In the genomic region with DNA sequence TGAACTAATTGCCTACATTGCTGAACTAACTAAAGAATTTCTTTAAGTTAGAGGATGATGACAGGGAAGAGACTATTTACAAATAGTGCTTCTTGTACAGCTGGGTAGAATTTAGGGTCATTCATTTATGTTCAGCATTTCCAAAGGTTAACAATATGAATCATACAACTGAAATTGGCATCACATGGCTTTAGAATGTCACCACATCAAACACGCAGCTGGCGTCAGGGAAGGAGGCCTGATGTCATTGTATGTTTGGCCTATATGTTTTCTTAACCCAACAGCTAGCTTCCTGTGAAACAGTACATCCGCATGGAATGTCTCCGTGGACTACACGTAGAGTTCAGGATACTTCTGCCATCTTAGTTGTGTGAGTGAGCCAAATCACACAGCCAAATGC, we compare ENCODE assay signal across 17 cellular contexts.
DNase-seq lines count a peak whose midpoint lies in the region; ATAC-seq and TF ChIP-seq lines count a peak whose summit lies in the region.
"Had no signal": no experiment of that assay in that cellular context is flagged by ENCODE, and none has a peak within 500 bp of the region (broad histone marks: within the 10 kb centered on the region; RNA-seq: fewer than 3 reads in every experiment).

No MANE protein-coding gene starts in this region.

- no peak overlapping the region for H2BK15ac ChIP-seq in IMR-90 (ENCODE audit: low read depth, low read length)

- H3K23ac ChIP-seq in IMR-90 (ENCODE audit: low read depth, low read length): no peak overlapping the region

- TF ChIP-seq CTCF in AG04450 (IDR thresholded peaks at IDR 0.05; ENCODE audit: low read depth, low read length): no peak
- TF ChIP-seq CTCF in IMR-90 (conservative IDR thresholded peaks at IDR 0.05; ENCODE audit: low read depth, low read length): no peak

- H4K91ac ChIP-seq in IMR-90 (ENCODE audit: insufficient read depth, low read depth, low read length): no peak overlapping the region

- H4K20me1 ChIP-seq in IMR-90 (ENCODE audit: insufficient read depth, low read length): no peaks in the 10 kb centered on the region

- in situ Hi-C loops in IMR-90 (cut with MboI; ENCODE audit: low sequenced_read_pairs): no loop called here

- BruUV-seq in IMR-90 (replicated peaks; lab: Mats Ljungman, UMichigan): no TSS peak

- TF ChIP-seq POLR2A in IMR-90 (IDR thresholded peaks at IDR 0.05; ENCODE audit: low read depth, low read length): no peak

- no peak for ATAC-seq in IMR-90 (ENCODE audit: low read depth)
- ATAC-seq in HG03432 (IDR thresholded peaks at IDR 0.05; ENCODE audit: unreplicated experiment): no peak
- ATAC-seq: K562 had no signal

- H3K4me2 ChIP-seq in IMR-90 (ENCODE audit: low read depth, low read length): no peak overlapping the region

- peaks cover 5% of the 10 kb centered on the region for H3K9me3 Mint-ChIP-seq in activated naive CD8-positive, alpha-beta T cell treated with anti-CD3 and anti-CD28 coated beads for 36 hours

- no peak overlapping the region for H4K8ac ChIP-seq in IMR-90 (ENCODE audit: low read depth in 2 of 2, low read length in 2 of 2)

- peaks cover 3% of the 10 kb centered on the region; the same call in 1 of the 2 replicates for H3K4me1 ChIP-seq in IMR-90 (ENCODE audit: control insufficient read depth, insufficient read depth, low read length)

- no peak overlapping the region for H3K14ac ChIP-seq in IMR-90 (replicated peaks; ENCODE audit: low read depth, low read length)

- H3K9me3 ChIP-seq in AG04450 (ENCODE audit: control insufficient read depth, insufficient read depth, low read length): no peaks in the 10 kb centered on the region
- H3K9me3 ChIP-seq in IMR-90 (ENCODE audit: control insufficient read depth, insufficient read depth, low read length): no peaks in the 10 kb centered on the region

- H3K4ac ChIP-seq in IMR-90 (ENCODE audit: low read depth, low read length): no peak overlapping the region

- H3K36me3 Mint-ChIP-seq in activated naive CD8-positive, alpha-beta T cell treated with anti-CD3 and anti-CD28 coated beads for 36 hours: peaks cover 9% of the 10 kb centered on the region

- no peak overlapping the region for H2AK5ac ChIP-seq in IMR-90 (ENCODE audit: low read depth, low read length)

- H3K4me3 ChIP-seq in AG04450 (ENCODE audit: low read depth, low read length): no peak overlapping the region
- no peak overlapping the region for H3K4me3 ChIP-seq in IMR-90 (ENCODE audit: insufficient read depth, low read depth, low read length)
- H3K4me3 ChIP-seq: K562 had no signal

- POLR2A ChIA-PET in AG04450 (lab: Yijun Ruan, JAX) (no interaction called here), IMR-90 (lab: Charles Lee; ENCODE audit: unreplicated experiment) (no interaction called here)

- CTCF ChIA-PET in AG04450 (lab: Charles Lee) (no interaction called here), IMR-90 (lab: Yijun Ruan, JAX) (no interaction called here)

- dilution Hi-C loops in IMR-90 (cut with HindIII; ENCODE audit: low sequenced_read_pairs, unreplicated experiment): no loop called here

- peak; percentile 49 for DNase-seq in AG04450 (ENCODE audit: low read depth, low spot score)
- DNase-seq in IMR-90: peak; percentile 61
- peak; percentile 43 for DNase-seq in activated naive CD8-positive, alpha-beta T cell treated with anti-CD3 and anti-CD28 coated beads for 36 hours
- DNase-seq in foreskin melanocyte: peak; percentile 82
- DNase-seq in NCI-H2029 treated with DMSO at 0.1 percent for 48 hours (lab: John Stamatoyannopoulos, UW): no peak
- DNase-seq in NCI-H2227 treated with DMSO at 0.1 percent for 48 hours (lab: John Stamatoyannopoulos, UW): no peak
- DNase-seq in epidermal melanocyte (ENCODE audit: insufficient read length, low spot score): no peak
- DNase-seq: C1 segment of cervical spinal cord; caudate nucleus; DMS53; NCI-H1105 treated with DMSO at 0.1 percent for 48 hours; NCI-H2171 treated with DMSO at 0.1 percent for 48 hours; posterior cingulate gyrus; stimulated activated CD8-positive, alpha-beta memory T cell treated with anti-CD3 and anti-CD28 coated beads, Interleukin-4, amount 100 ng/mL, for 48 hours; trophoblast cell had no signal

- H3K36me3 ChIP-seq in IMR-90 (ENCODE audit: control insufficient read depth, insufficient read depth, low read length): no peaks in the 10 kb centered on the region

- H2AK9ac ChIP-seq in IMR-90 (replicated peaks; ENCODE audit: low read depth, low read length, poor library complexity): no peak overlapping the region

- no peaks in the 10 kb centered on the region for H3K27me3 Mint-ChIP-seq in activated naive CD8-positive, alpha-beta T cell treated with anti-CD3 and anti-CD28 coated beads for 36 hours

- H2AFZ ChIP-seq in IMR-90 (replicated peaks; ENCODE audit: low read length, poor library complexity): no peak overlapping the region

- no peak overlapping the region for H2BK5ac ChIP-seq in IMR-90 (ENCODE audit: low read depth, low read length, poor library complexity, severe bottlenecking)

- intact Hi-C loops in IMR-90 (cut with micrococcal nuclease): no loop called here

- H3K79me1 ChIP-seq in IMR-90 (ENCODE audit: low read depth in 1 of 2, low read length in 2 of 2): no peaks in the 10 kb centered on the region

- no peak overlapping the region for H2BK20ac ChIP-seq in IMR-90 (ENCODE audit: low read depth, low read length)

- no peak overlapping the region for H3K56ac ChIP-seq in IMR-90 (ENCODE audit: extremely low read depth, insufficient read depth, low read length)

- no peak overlapping the region for H4K5ac ChIP-seq in IMR-90 (ENCODE audit: low read depth, low read length)

- H3K4me1 Mint-ChIP-seq in activated naive CD8-positive, alpha-beta T cell treated with anti-CD3 and anti-CD28 coated beads for 36 hours: peaks cover 18% of the 10 kb centered on the region

- no peak overlapping the region for H3K9ac ChIP-seq in IMR-90 (ENCODE audit: low read depth, low read length)

- H3K27ac Mint-ChIP-seq in activated naive CD8-positive, alpha-beta T cell treated with anti-CD3 and anti-CD28 coated beads for 36 hours: peak overlapping the region; percentile 72

- no peak overlapping the region for H3K4me3 Mint-ChIP-seq in activated naive CD8-positive, alpha-beta T cell treated with anti-CD3 and anti-CD28 coated beads for 36 hours

- peaks cover 2% of the 10 kb centered on the region for H3K27me3 ChIP-seq in AG04450 (ENCODE audit: control insufficient read depth, insufficient read depth, low read length)
- peaks cover 2% of the 10 kb centered on the region for H3K27me3 ChIP-seq in IMR-90 (ENCODE audit: control insufficient read depth, insufficient read depth, low read length)

- no CpG with 5 or more reads among the region's 5 CpGs for WGBS in IMR-90 (ENCODE audit: extremely low coverage in 2 of 2, insufficient read length in 1 of 2), 2 experiments

- no peak overlapping the region for H3K18ac ChIP-seq in IMR-90 (ENCODE audit: low read depth, low read length)

- H3K9me1 ChIP-seq in IMR-90 (ENCODE audit: insufficient read depth, low read length): no peaks in the 10 kb centered on the region

- H2BK120ac ChIP-seq in IMR-90 (ENCODE audit: low read depth, low read length): no peak overlapping the region

- no peak for TF ChIP-seq RAD21 in IMR-90 (IDR thresholded peaks at IDR 0.05; ENCODE audit: low read length)

- no peak overlapping the region for H3K27ac ChIP-seq in AG04450 (ENCODE audit: low read depth, low read length)
- H3K27ac ChIP-seq in IMR-90 (ENCODE audit: insufficient read depth, low read length): no peak overlapping the region

TF ChIP-seq in IMR-90, 13 proteins besides CTCF, POLR2A, EP300 and RAD21:
- TF ChIP-seq MAZ (IDR thresholded peaks at IDR 0.05; ENCODE audit: borderline replicate concordance, low read depth, low read length) (no peak), MXI1 (IDR thresholded peaks at IDR 0.05; ENCODE audit: borderline replicate concordance, low read depth, low read length) (no peak), CEBPB (IDR thresholded peaks at IDR 0.05; ENCODE audit: low read depth, low read length) (no peak), SMC3 (IDR thresholded peaks at IDR 0.05; ENCODE audit: low read depth, low read length) (no peak), RFX5 (IDR thresholded peaks at IDR 0.05; ENCODE audit: low read depth, low read length) (no peak), BHLHE40 (IDR thresholded peaks at IDR 0.05; ENCODE audit: low read depth, low read length) (no peak), NFE2L2 (IDR thresholded peaks at IDR 0.05; ENCODE audit: low read depth, low read length) (no peak), MAFK (IDR thresholded peaks at IDR 0.05; ENCODE audit: low read depth, low read length) (no peak), FOS (IDR thresholded peaks at IDR 0.05; ENCODE audit: low read depth, low read length) (no peak), CHD1 (IDR thresholded peaks at IDR 0.05; ENCODE audit: low read depth, low read length) (no peak), RCOR1 (IDR thresholded peaks at IDR 0.05; ENCODE audit: insufficient replicate concordance, low read length) (no peak)
- TF ChIP-seq, protein P1, sequence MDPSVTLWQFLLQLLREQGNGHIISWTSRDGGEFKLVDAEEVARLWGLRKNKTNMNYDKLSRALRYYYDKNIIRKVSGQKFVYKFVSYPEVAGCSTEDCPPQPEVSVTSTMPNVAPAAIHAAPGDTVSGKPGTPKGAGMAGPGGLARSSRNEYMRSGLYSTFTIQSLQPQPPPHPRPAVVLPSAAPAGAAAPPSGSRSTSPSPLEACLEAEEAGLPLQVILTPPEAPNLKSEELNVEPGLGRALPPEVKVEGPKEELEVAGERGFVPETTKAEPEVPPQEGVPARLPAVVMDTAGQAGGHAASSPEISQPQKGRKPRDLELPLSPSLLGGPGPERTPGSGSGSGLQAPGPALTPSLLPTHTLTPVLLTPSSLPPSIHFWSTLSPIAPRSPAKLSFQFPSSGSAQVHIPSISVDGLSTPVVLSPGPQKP (IDR thresholded peaks at IDR 0.05; ENCODE audit: borderline replicate concordance, low read depth, low read length): no peak
- TF ChIP-seq, protein P2, sequence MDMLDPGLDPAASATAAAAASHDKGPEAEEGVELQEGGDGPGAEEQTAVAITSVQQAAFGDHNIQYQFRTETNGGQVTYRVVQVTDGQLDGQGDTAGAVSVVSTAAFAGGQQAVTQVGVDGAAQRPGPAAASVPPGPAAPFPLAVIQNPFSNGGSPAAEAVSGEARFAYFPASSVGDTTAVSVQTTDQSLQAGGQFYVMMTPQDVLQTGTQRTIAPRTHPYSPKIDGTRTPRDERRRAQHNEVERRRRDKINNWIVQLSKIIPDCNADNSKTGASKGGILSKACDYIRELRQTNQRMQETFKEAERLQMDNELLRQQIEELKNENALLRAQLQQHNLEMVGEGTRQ (IDR thresholded peaks at IDR 0.05; ENCODE audit: low read depth, low read length): no peak

Comparison
In these comparisons a context has a peak if more than half of its experiments do, and no peak if none do; other contexts are left out.
1. DNase-seq: peak in AG04450 (single experiment), IMR-90 (single experiment), activated naive CD8-positive, alpha-beta T cell treated with anti-CD3 and anti-CD28 coated beads for 36 hours (single experiment) and foreskin melanocyte (single experiment); none in NCI-H2029 treated with DMSO at 0.1 percent for 48 hours (single experiment), NCI-H2227 treated with DMSO at 0.1 percent for 48 hours (single experiment) and epidermal melanocyte (single experiment).